Comparison of ENCODE assay signal across 2 cellular contexts in the genomic region with DNA sequence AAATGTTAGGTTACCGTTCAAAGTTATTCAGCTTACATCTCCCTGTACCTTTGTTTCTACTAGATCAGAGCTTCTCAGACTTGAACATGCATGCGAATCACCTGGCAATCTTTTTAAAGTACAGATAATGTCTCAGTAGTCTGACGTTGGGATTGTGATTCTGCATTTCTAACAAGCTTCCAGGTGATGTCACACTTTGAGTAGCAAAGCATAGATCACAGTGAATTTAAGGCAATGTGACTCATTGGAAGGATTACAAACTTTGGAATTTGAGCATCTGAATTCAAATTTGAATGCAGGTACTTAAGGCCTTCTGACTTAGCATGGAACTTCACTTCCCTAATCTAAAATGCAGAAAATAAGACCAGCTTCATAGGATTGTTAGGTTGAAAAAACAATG.
A peak's percentile ranks its signal among the peaks of the same experiment; 100 is the strongest.
TF ChIP-seq lines count a peak whose summit lies in the region.

No MANE protein-coding gene starts in this region.

TF ChIP-seq in IMR-90, 13 proteins besides CTCF, POLR2A, EP300 and RAD21:
- TF ChIP-seq MXI1 (IDR thresholded peaks at IDR 0.05; ENCODE audit: borderline replicate concordance, low read depth, low read length) (no peak), NFE2L2 (IDR thresholded peaks at IDR 0.05; ENCODE audit: low read depth, low read length) (no peak), RFX5 (IDR thresholded peaks at IDR 0.05; ENCODE audit: low read depth, low read length) (no peak), SMC3 (IDR thresholded peaks at IDR 0.05; ENCODE audit: low read depth, low read length) (no peak), MAZ (IDR thresholded peaks at IDR 0.05; ENCODE audit: borderline replicate concordance, low read depth, low read length) (no peak), CHD1 (IDR thresholded peaks at IDR 0.05; ENCODE audit: low read depth, low read length) (no peak), BHLHE40 (IDR thresholded peaks at IDR 0.05; ENCODE audit: low read depth, low read length) (no peak), MAFK (IDR thresholded peaks at IDR 0.05; ENCODE audit: low read depth, low read length) (no peak), RCOR1 (IDR thresholded peaks at IDR 0.05; ENCODE audit: insufficient replicate concordance, low read length) (no peak), CEBPB (IDR thresholded peaks at IDR 0.05; ENCODE audit: low read depth, low read length) (no peak)
- TF ChIP-seq, protein P1, sequence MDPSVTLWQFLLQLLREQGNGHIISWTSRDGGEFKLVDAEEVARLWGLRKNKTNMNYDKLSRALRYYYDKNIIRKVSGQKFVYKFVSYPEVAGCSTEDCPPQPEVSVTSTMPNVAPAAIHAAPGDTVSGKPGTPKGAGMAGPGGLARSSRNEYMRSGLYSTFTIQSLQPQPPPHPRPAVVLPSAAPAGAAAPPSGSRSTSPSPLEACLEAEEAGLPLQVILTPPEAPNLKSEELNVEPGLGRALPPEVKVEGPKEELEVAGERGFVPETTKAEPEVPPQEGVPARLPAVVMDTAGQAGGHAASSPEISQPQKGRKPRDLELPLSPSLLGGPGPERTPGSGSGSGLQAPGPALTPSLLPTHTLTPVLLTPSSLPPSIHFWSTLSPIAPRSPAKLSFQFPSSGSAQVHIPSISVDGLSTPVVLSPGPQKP (IDR thresholded peaks at IDR 0.05; ENCODE audit: borderline replicate concordance, low read depth, low read length), result no peak
- TF ChIP-seq, protein P2, sequence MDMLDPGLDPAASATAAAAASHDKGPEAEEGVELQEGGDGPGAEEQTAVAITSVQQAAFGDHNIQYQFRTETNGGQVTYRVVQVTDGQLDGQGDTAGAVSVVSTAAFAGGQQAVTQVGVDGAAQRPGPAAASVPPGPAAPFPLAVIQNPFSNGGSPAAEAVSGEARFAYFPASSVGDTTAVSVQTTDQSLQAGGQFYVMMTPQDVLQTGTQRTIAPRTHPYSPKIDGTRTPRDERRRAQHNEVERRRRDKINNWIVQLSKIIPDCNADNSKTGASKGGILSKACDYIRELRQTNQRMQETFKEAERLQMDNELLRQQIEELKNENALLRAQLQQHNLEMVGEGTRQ (IDR thresholded peaks at IDR 0.05; ENCODE audit: low read depth, low read length), result no peak
TF ChIP-seq in IMR-90: peak in this region for 0.

TF ChIP-seq in K562, 482 proteins besides CTCF, POLR2A, EP300 and RAD21:
- TF ChIP-seq, protein P3, sequence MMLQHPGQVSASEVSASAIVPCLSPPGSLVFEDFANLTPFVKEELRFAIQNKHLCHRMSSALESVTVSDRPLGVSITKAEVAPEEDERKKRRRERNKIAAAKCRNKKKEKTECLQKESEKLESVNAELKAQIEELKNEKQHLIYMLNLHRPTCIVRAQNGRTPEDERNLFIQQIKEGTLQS (IDR thresholded peaks at IDR 0.05), result peak; percentile 70
- TF ChIP-seq, protein P3 (CRISPR knock-in tag; conservative IDR thresholded peaks at IDR 0.05), result no peak
- no peak for TF ChIP-seq ZNF444 (CRISPR knock-in tag; IDR thresholded peaks at IDR 0.05)
